2 cellular contexts compared by ENCODE assay signal in the genomic region with DNA sequence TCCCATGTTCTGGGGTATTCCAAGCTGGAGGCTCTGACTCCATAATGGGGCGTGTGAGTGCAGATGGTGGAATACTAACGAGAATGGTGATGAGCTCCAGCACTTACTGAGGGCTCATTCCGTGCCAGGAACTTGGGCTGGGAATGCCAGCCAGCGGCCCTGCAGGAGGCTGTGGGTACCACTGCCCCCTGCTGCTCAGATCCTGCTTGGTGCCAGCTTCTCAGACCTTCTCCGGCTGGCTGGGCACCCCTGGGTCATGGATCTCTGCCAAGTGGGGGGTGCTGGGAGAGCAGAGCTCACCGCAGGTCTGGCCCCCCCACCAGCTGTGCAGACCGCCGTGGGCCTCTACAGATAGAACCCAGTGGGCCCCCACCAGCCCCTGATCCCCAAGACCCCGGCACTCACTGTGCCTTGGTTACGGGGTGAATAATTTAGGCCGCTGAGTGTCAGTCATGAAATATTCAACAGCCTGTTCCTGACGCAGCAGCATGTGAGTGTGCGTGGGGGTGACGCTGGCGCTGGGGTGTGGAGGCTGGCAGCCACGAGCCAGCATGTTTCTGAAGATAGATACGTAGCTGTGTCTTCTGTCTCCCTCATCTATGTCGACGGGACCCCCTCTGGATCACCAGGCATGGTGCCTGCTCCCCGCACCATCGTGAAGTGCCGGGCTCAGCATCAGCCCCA. TPM values are rescaled to one million over a fixed set of nuclear protein-coding genes. Genes with fewer than 3 reads are reported as not detected.
DNase-seq lines count a peak whose midpoint lies in the region.
"Not testable (repeated sequence)": the region's sequence is repeated elsewhere in the genome, so short reads cannot be mapped to it uniquely, and the experiment has no call there.

No MANE protein-coding gene starts in this region.

- H4K91ac ChIP-seq in neuronal stem cell (ENCODE audit: low read depth, low read length, poor library complexity): not testable (repeated sequence)

- H3K4ac ChIP-seq in neuronal stem cell (ENCODE audit: low read length): not testable (repeated sequence)

- H3K4me3 ChIP-seq in neuronal stem cell (ENCODE audit: low read length in 2 of 2): not testable (repeated sequence)

- H2BK15ac ChIP-seq in neuronal stem cell (ENCODE audit: low read length): not testable (repeated sequence)

- not testable (repeated sequence) for H3K9me3 ChIP-seq in neuronal stem cell (replicated peaks in 1 of 2; ENCODE audit: control insufficient read depth in 2 of 2, insufficient read depth in 1 of 2, low read depth in 1 of 2, low read length in 2 of 2)

- WGBS in neuronal stem cell (ENCODE audit: extremely low coverage in 2 of 2, insufficient read length in 2 of 2, insufficient replicate concordance in 1 of 2), 2 donors: no CpG with 5 or more reads among the region's 22 CpGs

- H2AFZ ChIP-seq in neuronal stem cell (ENCODE audit: low read length): peak overlapping the region; percentile 22

- H3K9ac ChIP-seq in neuronal stem cell (ENCODE audit: low read depth, low read length, poor library complexity): not testable (repeated sequence)

- not testable (repeated sequence) for H3K14ac ChIP-seq in neuronal stem cell (ENCODE audit: low read length)

- H3K36me3 ChIP-seq in neuronal stem cell (replicated peaks in 1 of 2; ENCODE audit: control insufficient read depth in 2 of 2, insufficient read depth in 2 of 2, low read length in 2 of 2): not testable (repeated sequence)

- not testable (repeated sequence) for H4K8ac ChIP-seq in neuronal stem cell (ENCODE audit: low read depth, low read length)

- H3K4me1 ChIP-seq in neuronal stem cell (ENCODE audit: control insufficient read depth in 2 of 2, insufficient read depth in 1 of 2, low read depth in 1 of 2, low read length in 2 of 2): peaks cover 4 to 13% of the 10 kb centered on the region in 2 donors

- H2BK12ac ChIP-seq in neuronal stem cell (ENCODE audit: low read length): not testable (repeated sequence)

- not testable (repeated sequence) for H2AK5ac ChIP-seq in neuronal stem cell (ENCODE audit: low read depth, low read length)

- H3K18ac ChIP-seq in neuronal stem cell (ENCODE audit: low read length): peak overlapping the region; percentile 77

- DNase-seq in NCI-H2171 treated with DMSO at 0.1 percent for 48 hours (lab: John Stamatoyannopoulos, UW): peak; percentile 37
- DNase-seq in neuronal stem cell (ENCODE audit: low spot score): not testable (repeated sequence)

- H2BK120ac ChIP-seq in neuronal stem cell (ENCODE audit: low read depth, low read length): not testable (repeated sequence)

- H3K27me3 ChIP-seq in neuronal stem cell (ENCODE audit: control insufficient read depth in 3 of 3, insufficient read depth in 3 of 3, low read depth in 1 of 3, low read length in 3 of 3): peaks cover 2 to 45% (median 10%) of the 10 kb centered on the region in 3 experiments

- H3K79me1 ChIP-seq in neuronal stem cell (ENCODE audit: low read depth, low read length): not testable (repeated sequence)

- not testable (repeated sequence) for H3K23ac ChIP-seq in neuronal stem cell (ENCODE audit: low read depth, low read length, poor library complexity)

- H3K27ac ChIP-seq in neuronal stem cell (replicated peaks; ENCODE audit: low read length): not testable (repeated sequence)

- not testable (repeated sequence) for H3K4me2 ChIP-seq in neuronal stem cell (ENCODE audit: insufficient read depth, low read length, poor library complexity, severe bottlenecking)

- not testable (repeated sequence) for H2BK5ac ChIP-seq in neuronal stem cell (ENCODE audit: low read length)

RNA-seq across cellular contexts. Expression of gene ESPN, which starts 12.6 kb away (rescaled TPM):
- 3.5 TPM for polyA plus RNA-seq in neuronal stem cell (2013, experiment 1 of 2)
- polyA plus RNA-seq in neuronal stem cell (2013, experiment 2 of 2): 3.6 TPM

RNA-seq across cellular contexts. Expression of gene HES2, which starts 17.4 kb away (rescaled TPM):
- 0.26 TPM for polyA plus RNA-seq in neuronal stem cell (2013, experiment 1 of 2)
- 0.22 TPM for polyA plus RNA-seq in neuronal stem cell (2013, experiment 2 of 2)

RNA-seq across cellular contexts. Expression of gene TNFRSF25, which starts 28.8 kb away (rescaled TPM):
- 14.5 TPM for polyA plus RNA-seq in neuronal stem cell (2013, experiment 1 of 2)
- 14.1 TPM for polyA plus RNA-seq in neuronal stem cell (2013, experiment 2 of 2)

RNA-seq across cellular contexts. Expression of gene ACOT7, which starts 43.6 kb away (rescaled TPM):
- polyA plus RNA-seq in neuronal stem cell (2013, experiment 1 of 2): 83.2 TPM
- 81.2 TPM for polyA plus RNA-seq in neuronal stem cell (2013, experiment 2 of 2)

RNA-seq across cellular contexts. Expression of gene PLEKHG5, which starts 54.3 kb away (rescaled TPM):
- 18.8 TPM for polyA plus RNA-seq in neuronal stem cell (2013, experiment 1 of 2)
- 18.8 TPM for polyA plus RNA-seq in neuronal stem cell (2013, experiment 2 of 2)
